In genomic region chr5:112329429-112330090, GRCh38 we compare ENCODE assay signal across 10 cellular contexts.
A peak's percentile ranks its signal among the peaks of the same experiment; 100 is the strongest.
DNase-seq lines count a peak whose midpoint lies in the region; ATAC-seq and TF ChIP-seq lines count a peak whose summit lies in the region.
"Had no signal": no experiment of that assay in that cellular context is flagged by ENCODE, and none has a peak within 500 bp of the region (broad histone marks: within the 10 kb centered on the region; RNA-seq: fewer than 3 reads in every experiment).

No MANE protein-coding gene starts in this region.

- DNase-seq in GM06990 (ENCODE audit: extremely low read depth, insufficient read length): peak; percentile 7
- DNase-seq in activated naive CD8-positive, alpha-beta T cell treated with anti-CD3 and anti-CD28 coated beads for 36 hours: peak; percentile 3
- DNase-seq in activated naive CD4-positive, alpha-beta T cell treated with Interleukin-2 at 50 U/mL for 16 hours: no peak
- DNase-seq in kidney glomerular epithelial cell (lab: John Stamatoyannopoulos, UW): no peak
- no peak for DNase-seq in NCI-H748 (lab: John Stamatoyannopoulos, UW; ENCODE audit: unreplicated experiment)
- no peak for DNase-seq in activated gamma-delta T cell treated with Interleukin-2 at 50 U/mL for 16 hours
- DNase-seq: nephron progenitor cell had no signal

- ATAC-seq in GM19452 (IDR thresholded peaks at IDR 0.05; ENCODE audit: unreplicated experiment) (peak; percentile 95), HG03103 (IDR thresholded peaks at IDR 0.05; ENCODE audit: low read depth, unreplicated experiment) (peak; percentile 90)

- H3K9me3 Mint-ChIP-seq in activated naive CD8-positive, alpha-beta T cell treated with anti-CD3 and anti-CD28 coated beads for 36 hours: no peaks in the 10 kb centered on the region
- H3K9me3 Mint-ChIP-seq: nephron progenitor cell; stimulated activated naive CD8-positive, alpha-beta T cell treated with anti-CD3 and anti-CD28 coated beads, Interleukin-15, Interleukin-2, amounts not matched to agents 100 ng/mL and 50 ng/mL, for 24 hours had no signal

- no peak for TF ChIP-seq CTCF in GM06990 (IDR thresholded peaks at IDR 0.05; ENCODE audit: insufficient read depth, low read length, poor library complexity, severe bottlenecking)

- no peak overlapping the region for H3K27ac Mint-ChIP-seq in activated naive CD8-positive, alpha-beta T cell treated with anti-CD3 and anti-CD28 coated beads for 36 hours
- H3K27ac Mint-ChIP-seq: nephron progenitor cell; stimulated activated naive CD8-positive, alpha-beta T cell treated with anti-CD3 and anti-CD28 coated beads, Interleukin-15, Interleukin-2, amounts not matched to agents 100 ng/mL and 50 ng/mL, for 24 hours had no signal

- no peak overlapping the region for H3K4me3 Mint-ChIP-seq in activated naive CD8-positive, alpha-beta T cell treated with anti-CD3 and anti-CD28 coated beads for 36 hours
- H3K4me3 Mint-ChIP-seq: nephron progenitor cell; stimulated activated naive CD8-positive, alpha-beta T cell treated with anti-CD3 and anti-CD28 coated beads, Interleukin-15, Interleukin-2, amounts not matched to agents 100 ng/mL and 50 ng/mL, for 24 hours had no signal

- H3K4me3 ChIP-seq in GM06990 (replicated peaks; ENCODE audit: low read depth, low read length): no peak overlapping the region

- no peaks in the 10 kb centered on the region for H3K36me3 ChIP-seq in GM06990 (ENCODE audit: control insufficient read depth, insufficient read depth, low read length)

- no peaks in the 10 kb centered on the region for H3K36me3 Mint-ChIP-seq in activated naive CD8-positive, alpha-beta T cell treated with anti-CD3 and anti-CD28 coated beads for 36 hours

- no peaks in the 10 kb centered on the region; the same call in 1 of the 2 replicates for H3K27me3 ChIP-seq in GM06990 (replicated peaks; ENCODE audit: control insufficient read depth, insufficient read depth, low read length)

- peaks cover 34% of the 10 kb centered on the region for H3K27me3 Mint-ChIP-seq in activated naive CD8-positive, alpha-beta T cell treated with anti-CD3 and anti-CD28 coated beads for 36 hours

- peaks cover 4% of the 10 kb centered on the region for H3K4me1 Mint-ChIP-seq in activated naive CD8-positive, alpha-beta T cell treated with anti-CD3 and anti-CD28 coated beads for 36 hours

Comparison
In these comparisons a context has a peak if more than half of its experiments do, and no peak if none do; other contexts are left out.
1. DNase-seq: peak in GM06990 (single experiment) and activated naive CD8-positive, alpha-beta T cell treated with anti-CD3 and anti-CD28 coated beads for 36 hours (single experiment); none in activated naive CD4-positive, alpha-beta T cell treated with Interleukin-2 at 50 U/mL for 16 hours (single experiment), kidney glomerular epithelial cell (single experiment), NCI-H748 (single experiment) and activated gamma-delta T cell treated with Interleukin-2 at 50 U/mL for 16 hours (single experiment).